ENCODE assay signal across 8 cellular contexts in genomic region chr20:34562643-34563042, GRCh38. TPM values are rescaled to one million over a fixed set of nuclear protein-coding genes. Genes with fewer than 3 reads are reported as not detected.
DNase-seq lines count a peak whose midpoint lies in the region; ATAC-seq, FAIRE-seq and TF ChIP-seq lines count a peak whose summit lies in the region.

No MANE protein-coding gene starts in this region.

- 46% methylated on average over 3 of the region's 5 CpGs for WGBS in SK-N-SH (ENCODE audit: low lambda C conversion rate)

- no peaks in the 10 kb centered on the region for H3K79me2 ChIP-seq in SK-N-SH (ENCODE audit: insufficient read depth)
- H3K79me2 ChIP-seq in keratinocyte (ENCODE audit: control insufficient read depth, insufficient read depth, low read length): no peaks in the 10 kb centered on the region

- H4K20me1 ChIP-seq in SK-N-SH (ENCODE audit: insufficient read depth): no peaks in the 10 kb centered on the region
- no peaks in the 10 kb centered on the region for H4K20me1 ChIP-seq in keratinocyte (ENCODE audit: control insufficient read depth, extremely low read depth, insufficient read depth, low read length)

- H3K4me3 Mint-ChIP-seq in effector memory CD8-positive, alpha-beta T cell: no peak overlapping the region
- no peak overlapping the region for H3K4me3 Mint-ChIP-seq in activated naive CD4-positive, alpha-beta T cell treated with anti-CD3 and anti-CD28 coated beads for 36 hours

- H3K27ac Mint-ChIP-seq in effector memory CD8-positive, alpha-beta T cell: peak overlapping the region in 1 of 2 donors; percentile 41
- no peak overlapping the region for H3K27ac Mint-ChIP-seq in activated naive CD4-positive, alpha-beta T cell treated with anti-CD3 and anti-CD28 coated beads for 36 hours

- H3K9me3 ChIP-seq in SK-N-SH (no peaks in the 10 kb centered on the region), keratinocyte (ENCODE audit: control insufficient read depth, low read depth, low read length) (no peaks in the 10 kb centered on the region)

- no peak overlapping the region for H3K27ac ChIP-seq in SK-N-SH (ENCODE audit: low read depth in 2 of 2, low read length in 1 of 2)
- no peak overlapping the region for H3K27ac ChIP-seq in keratinocyte (ENCODE audit: control insufficient read depth, insufficient read depth, low read length)

- H3K4me1 ChIP-seq in SK-N-SH (ENCODE audit: control insufficient read depth in 1 of 2, insufficient read depth in 2 of 2, low read depth in 1 of 2, low read length in 1 of 2) (peaks cover 0 to 9% of the 10 kb centered on the region in 2 experiments; a peak in 1 of 4 replicates), keratinocyte (ENCODE audit: control insufficient read depth, extremely low read depth, insufficient read depth, low read length) (peaks cover 6% of the 10 kb centered on the region)

- H3K27me3 Mint-ChIP-seq in effector memory CD8-positive, alpha-beta T cell: no peaks in the 10 kb centered on the region
- no peaks in the 10 kb centered on the region for H3K27me3 Mint-ChIP-seq in activated naive CD4-positive, alpha-beta T cell treated with anti-CD3 and anti-CD28 coated beads for 36 hours (ENCODE audit: low read depth)

- POLR2A ChIA-PET in SK-N-SH (lab: Yijun Ruan, JAX): interaction anchor here (1.7 kb wide), 1 partner anchor 114 kb away, joined by 4 read pairs; the partner anchor contains the start of gene PIGU

- H3K4me1 Mint-ChIP-seq in effector memory CD8-positive, alpha-beta T cell (ENCODE audit: low read depth in 2 of 2): peaks cover 8 to 10% of the 10 kb centered on the region in 2 donors
- H3K4me1 Mint-ChIP-seq in activated naive CD4-positive, alpha-beta T cell treated with anti-CD3 and anti-CD28 coated beads for 36 hours (ENCODE audit: low read depth): peaks cover 9% of the 10 kb centered on the region

- dilution Hi-C loops in keratinocyte (cut with MboI; ENCODE audit: extremely low pct_ligation_motif_present, low sequenced_read_pairs): no loop called here

- CTCF ChIA-PET in SK-N-SH (lab: Yijun Ruan, JAX): interaction anchor here (0.7 to 4.4 kb wide), 10 partner anchors 13 to 250 kb away, joined by 3 to 17 read pairs (median 4); no protein-coding TSS in a partner anchor
- CTCF ChIA-PET in activated naive CD4-positive, alpha-beta T cell treated with anti-CD3 and anti-CD28 coated beads for 36 hours (lab: Charles Lee): interaction anchor here (0.6 to 2.9 kb wide), 7 partner anchors 20 to 1611 kb away, joined by 3 to 17 read pairs (median 5); no protein-coding TSS in a partner anchor

- peaks cover 0 to 6% of the 10 kb centered on the region in 2 experiments for H3K36me3 ChIP-seq in SK-N-SH (replicated peaks in 1 of 2; ENCODE audit: control insufficient read depth in 1 of 2, insufficient read depth in 2 of 2, low read length in 1 of 2)
- H3K36me3 ChIP-seq in keratinocyte (ENCODE audit: control insufficient read depth in 2 of 2, extremely low read depth in 1 of 2, insufficient read depth in 2 of 2, low read length in 2 of 2): peaks cover 3% of the 10 kb centered on the region in 2 experiments

- ATAC-seq in effector memory CD8-positive, alpha-beta T cell (replicated peaks): no peak

- H3K4me2 ChIP-seq in SK-N-SH (no peak overlapping the region), keratinocyte (ENCODE audit: control insufficient read depth, extremely low read depth, insufficient read depth, low read depth, low read length) (no peak overlapping the region)

- H3K9ac ChIP-seq in SK-N-SH (no peak overlapping the region), keratinocyte (ENCODE audit: control insufficient read depth, extremely low read depth, insufficient read depth, low read length) (no peak overlapping the region)

- H3K9me1 ChIP-seq in keratinocyte (ENCODE audit: control insufficient read depth, extremely low read depth, insufficient read depth, low read length): no peaks in the 10 kb centered on the region

- FAIRE-seq in keratinocyte (lab: Jason Lieb, UNC): no peak

- H3K27me3 ChIP-seq in SK-N-SH (ENCODE audit: insufficient read depth) (no peaks in the 10 kb centered on the region), keratinocyte (ENCODE audit: control insufficient read depth, extremely low read depth, insufficient read depth, low read length) (no peaks in the 10 kb centered on the region)

- TF ChIP-seq RAD21 in SK-N-SH (IDR thresholded peaks at IDR 0.05; ENCODE audit: low read length): peak; percentile 39

- no peaks in the 10 kb centered on the region for H3K9me3 Mint-ChIP-seq in effector memory CD8-positive, alpha-beta T cell
- no peaks in the 10 kb centered on the region for H3K9me3 Mint-ChIP-seq in activated naive CD4-positive, alpha-beta T cell treated with anti-CD3 and anti-CD28 coated beads for 36 hours

- no peak for TF ChIP-seq EP300 in SK-N-SH (IDR thresholded peaks at IDR 0.05; ENCODE audit: borderline replicate concordance in 1 of 2, low read depth in 1 of 2, low read length in 1 of 2)

- DNase-seq in AG10803 (ENCODE audit: low read depth): no peak
- DNase-seq in SK-N-SH: peak; percentile 78
- DNase-seq in keratinocyte (ENCODE audit: low read depth, low spot score): no peak
- DNase-seq in effector memory CD8-positive, alpha-beta T cell: no peak
- DNase-seq in NCI-H187 (lab: John Stamatoyannopoulos, UW): no peak
- no peak for DNase-seq in posterior vena cava (ENCODE audit: low spot score)
- DNase-seq in activated naive CD4-positive, alpha-beta T cell treated with anti-CD3 and anti-CD28 coated beads for 36 hours: no peak

- peak; percentile 45 for TF ChIP-seq CTCF in AG10803 (conservative IDR thresholded peaks at IDR 0.05; ENCODE audit: low read length)
- TF ChIP-seq CTCF in GM12873 (IDR thresholded peaks at IDR 0.05; ENCODE audit: insufficient read depth, low read depth, low read length, missing control alignments): peak; percentile 55
- TF ChIP-seq CTCF in SK-N-SH (IDR thresholded peaks at IDR 0.05): peak; percentile 57
- TF ChIP-seq CTCF in keratinocyte (optimal IDR thresholded peaks at IDR 0.05 in 1 of 3, IDR thresholded peaks at IDR 0.05 in 1 of 3, conservative IDR thresholded peaks at IDR 0.05 in 1 of 3; ENCODE audit: extremely low read depth in 1 of 3, insufficient read depth in 2 of 3, low read length in 3 of 3): peak; percentile 13 to 45 (median 37)

- intact Hi-C loops in posterior vena cava (cut with DNase I): no loop called here
- intact Hi-C loops in activated naive CD4-positive, alpha-beta T cell treated with anti-CD3 and anti-CD28 coated beads for 36 hours (cut with micrococcal nuclease): no loop called here

- no peaks in the 10 kb centered on the region for H3K9me2 ChIP-seq in SK-N-SH

- H3F3A ChIP-seq in SK-N-SH (replicated peaks; ENCODE audit: insufficient read depth): no peaks in the 10 kb centered on the region

- H3K36me3 Mint-ChIP-seq in effector memory CD8-positive, alpha-beta T cell (ENCODE audit: insufficient read depth): peaks cover 27% of the 10 kb centered on the region
- H3K36me3 Mint-ChIP-seq in activated naive CD4-positive, alpha-beta T cell treated with anti-CD3 and anti-CD28 coated beads for 36 hours (ENCODE audit: low read depth): peaks cover 7% of the 10 kb centered on the region

- no peak overlapping the region for H2AFZ ChIP-seq in SK-N-SH (ENCODE audit: low read depth)
- no peak overlapping the region for H2AFZ ChIP-seq in keratinocyte (ENCODE audit: control insufficient read depth, low read length)

- no peak overlapping the region for H3K4me3 ChIP-seq in AG10803 (ENCODE audit: low read length)
- H3K4me3 ChIP-seq in SK-N-SH (ENCODE audit: low read depth in 2 of 2, low read length in 1 of 2): no peak overlapping the region
- no peak overlapping the region for H3K4me3 ChIP-seq in keratinocyte (ENCODE audit: control insufficient read depth in 2 of 3, extremely low read depth in 1 of 3, insufficient read depth in 2 of 3, low read depth in 1 of 3, low read length in 3 of 3)

TF ChIP-seq in SK-N-SH, 30 proteins besides CTCF, POLR2A, EP300 and RAD21 (continues in another document):
- TF ChIP-seq RXRA (IDR thresholded peaks at IDR 0.05; ENCODE audit: borderline replicate concordance, low read depth) (no peak), FOXM1 (IDR thresholded peaks at IDR 0.05; ENCODE audit: low read depth) (no peak), RCOR1 (IDR thresholded peaks at IDR 0.05; ENCODE audit: low read length) (no peak), NFIC (IDR thresholded peaks at IDR 0.05; ENCODE audit: borderline replicate concordance) (no peak)

RNA-seq across cellular contexts. Expression of gene MAP1LC3A, which starts 4.1 kb away (rescaled TPM):
- polyA plus RNA-seq in SK-N-SH (2012; rRNA removed) (17.2 and 24.9 TPM in 2 replicates), keratinocyte (1.7 to 2.9 TPM (median 2.2 TPM) in 3 replicates)
- polyA plus RNA-seq in SK-N-SH (2012; cell fraction: cytosol; rRNA removed): 11.7 and 18.7 TPM in 2 replicates
- polyA plus RNA-seq in SK-N-SH (2012; cell fraction: nucleus; rRNA removed): 80.3 and 107 TPM in 2 replicates
- 8.8 TPM for polyA plus RNA-seq in keratinocyte (2011; ENCODE audit: low read depth)
- 1.6 and 2.0 TPM in 2 replicates for polyA plus RNA-seq in keratinocyte (2011; cell fraction: cytosol; rRNA removed)
- polyA plus RNA-seq in keratinocyte (2011; cell fraction: nucleus; rRNA removed): 1.3 and 2.3 TPM in 2 replicates
- polyA plus RNA-seq in keratinocyte (2012; ENCODE audit: low replicate concordance): 2.9 and 12.5 TPM in 2 replicates
- 1.6 to 1.7 TPM in 2 of 3 replicates, not detected in the other for polyA minus RNA-seq in keratinocyte
- 4.8 TPM for polyA minus RNA-seq in keratinocyte (2011; cell fraction: cytosol; rRNA and poly(A)+ RNA removed)
- 1.5 and 1.7 TPM in 2 replicates for polyA minus RNA-seq in keratinocyte (2011; cell fraction: nucleus; rRNA and poly(A)+ RNA removed)
- total RNA-seq in posterior vena cava: 10 to 100 TPM; 36.1 to 48.1 TPM
- 1 to 10 TPM; 1.6 to 1.7 TPM for total RNA-seq in activated naive CD4-positive, alpha-beta T cell treated with anti-CD3 and anti-CD28 coated beads for 36 hours

RNA-seq across cellular contexts. Expression of gene DYNLRB1, which starts 46.4 kb away (rescaled TPM):
- 298 and 402 TPM in 2 replicates for polyA plus RNA-seq in SK-N-SH (2012; rRNA removed)
- 379 and 385 TPM in 2 replicates for polyA plus RNA-seq in SK-N-SH (2012; cell fraction: cytosol; rRNA removed)
- polyA plus RNA-seq in SK-N-SH (2012; cell fraction: nucleus; rRNA removed): 112 and 116 TPM in 2 replicates
- polyA plus RNA-seq in keratinocyte: 126 to 227 TPM (median 156 TPM) in 3 replicates
- polyA plus RNA-seq in keratinocyte (2011; ENCODE audit: low read depth): 50.1 TPM
- polyA plus RNA-seq in keratinocyte (2011; cell fraction: cytosol; rRNA removed): 204 and 229 TPM in 2 replicates
- 83.6 and 89.5 TPM in 2 replicates for polyA plus RNA-seq in keratinocyte (2011; cell fraction: nucleus; rRNA removed)
- 242 and 320 TPM in 2 replicates for polyA plus RNA-seq in keratinocyte (2012; ENCODE audit: low replicate concordance)
- polyA minus RNA-seq in keratinocyte: 133 to 171 TPM (median 164 TPM) in 3 replicates
- polyA minus RNA-seq in keratinocyte (2011; cell fraction: cytosol; rRNA and poly(A)+ RNA removed): 79.2 TPM
- 24.8 and 40.3 TPM in 2 replicates for polyA minus RNA-seq in keratinocyte (2011; cell fraction: nucleus; rRNA and poly(A)+ RNA removed)
- total RNA-seq in posterior vena cava: 100 to 1,000 TPM; 116 to 124 TPM
- total RNA-seq in activated naive CD4-positive, alpha-beta T cell treated with anti-CD3 and anti-CD28 coated beads for 36 hours: 10 to 100 TPM; 81.9 to 92.9 TPM

Comparison
In these comparisons a context has a peak if more than half of its experiments do, and no peak if none do; other contexts are left out.
1. RNA of gene MAP1LC3A, which starts 4.1 kb away (total RNA-seq): 36.1 to 48.1 TPM in posterior vena cava; 1.6 to 1.7 TPM in activated naive CD4-positive, alpha-beta T cell treated with anti-CD3 and anti-CD28 coated beads for 36 hours; every median in the first group is over 10 times any median in the second.
2. Peak in every context shown above with its lines, with median percentiles within 50 percentile points of each other: CTCF ChIP-seq.